Comparison of ENCODE assay signal across 3 cellular contexts in genomic region chr17:62111562-62112180, GRCh38.
TF ChIP-seq lines count a peak whose summit lies in the region.

No MANE protein-coding gene starts in this region.

TF ChIP-seq in SK-N-SH, 30 proteins besides CTCF, POLR2A, EP300 and RAD21:
- no peak for TF ChIP-seq MEF2A (IDR thresholded peaks at IDR 0.05; ENCODE audit: borderline replicate concordance, low read depth)
- TF ChIP-seq NFIC (IDR thresholded peaks at IDR 0.05; ENCODE audit: borderline replicate concordance), result no peak
- 0 out of 2 replicates have a peak, but pooled peaks have one; percentile 31 for TF ChIP-seq REST (IDR thresholded peaks at IDR 0.05; ENCODE audit: low read depth, low read length)
- no peak for TF ChIP-seq MXI1 (IDR thresholded peaks at IDR 0.05; ENCODE audit: low read depth, low read length)
- TF ChIP-seq CHD2 (IDR thresholded peaks at IDR 0.05; ENCODE audit: low read length, partially characterized antibody), result no peak
- TF ChIP-seq SIN3A (IDR thresholded peaks at IDR 0.05; ENCODE audit: borderline replicate concordance, low read depth, low read length), result no peak
- no peak for TF ChIP-seq FOXJ3 (CRISPR knock-in tag; IDR thresholded peaks at IDR 0.05)
- TF ChIP-seq ZBTB33 (IDR thresholded peaks at IDR 0.05; ENCODE audit: borderline replicate concordance, low read depth), result no peak

TF ChIP-seq in SK-N-SH treated with all-trans-retinoic acid at 6 μM for 48 hours, 23 proteins besides CTCF, POLR2A, EP300 and RAD21:
- no peak for TF ChIP-seq ZNF70 (CRISPR knock-in tag; IDR thresholded peaks at IDR 0.05)
- no peak for TF ChIP-seq SNAI2 (CRISPR knock-in tag; IDR thresholded peaks at IDR 0.05)
- TF ChIP-seq ZFP3 (CRISPR knock-in tag; IDR thresholded peaks at IDR 0.05), result no peak
- TF ChIP-seq ZC3H10 (CRISPR knock-in tag; IDR thresholded peaks at IDR 0.05), result no peak
- TF ChIP-seq ZFP30 (CRISPR knock-in tag; IDR thresholded peaks at IDR 0.05), result no peak
- TF ChIP-seq ESRRG (CRISPR knock-in tag; IDR thresholded peaks at IDR 0.05), result no peak
- TF ChIP-seq TCF4 (CRISPR knock-in tag; IDR thresholded peaks at IDR 0.05; ENCODE audit: borderline replicate concordance), result no peak
- TF ChIP-seq ARNTL (CRISPR knock-in tag; IDR thresholded peaks at IDR 0.05; ENCODE audit: borderline replicate concordance, low read depth), result no peak
- TF ChIP-seq PATZ1 (CRISPR knock-in tag; IDR thresholded peaks at IDR 0.05; ENCODE audit: borderline replicate concordance), result no peak
- TF ChIP-seq GLIS3 (CRISPR knock-in tag; IDR thresholded peaks at IDR 0.05), result no peak
- TF ChIP-seq TSHZ2 (CRISPR knock-in tag; IDR thresholded peaks at IDR 0.05), result no peak
- no peak for TF ChIP-seq ZNF8 (CRISPR knock-in tag; IDR thresholded peaks at IDR 0.05)
- TF ChIP-seq TOX (CRISPR knock-in tag; IDR thresholded peaks at IDR 0.05; ENCODE audit: borderline replicate concordance), result no peak
- no peak for TF ChIP-seq ISL1 (CRISPR knock-in tag; IDR thresholded peaks at IDR 0.05)
- no peak for TF ChIP-seq CSDC2 (CRISPR knock-in tag; IDR thresholded peaks at IDR 0.05)
- TF ChIP-seq CREB5 (CRISPR knock-in tag; IDR thresholded peaks at IDR 0.05; ENCODE audit: low read depth), result no peak
- TF ChIP-seq POU6F1 (CRISPR knock-in tag; IDR thresholded peaks at IDR 0.05; ENCODE audit: borderline replicate concordance, low read depth), result no peak
- TF ChIP-seq PPARA (CRISPR knock-in tag; IDR thresholded peaks at IDR 0.05; ENCODE audit: borderline replicate concordance), result no peak

TF ChIP-seq in HEK293, 187 proteins besides CTCF, POLR2A, EP300 and RAD21:
- peak; percentile 77 for TF ChIP-seq REST (tag by site-specific recombination; IDR thresholded peaks at IDR 0.05)
- no peak for TF ChIP-seq ZBTB1 (tag by site-specific recombination; IDR thresholded peaks at IDR 0.05)
- TF ChIP-seq KLF1 (tag by site-specific recombination; IDR thresholded peaks at IDR 0.05), result peak; percentile 57
